ENCODE assay signal across 8 cellular contexts in the genomic region with DNA sequence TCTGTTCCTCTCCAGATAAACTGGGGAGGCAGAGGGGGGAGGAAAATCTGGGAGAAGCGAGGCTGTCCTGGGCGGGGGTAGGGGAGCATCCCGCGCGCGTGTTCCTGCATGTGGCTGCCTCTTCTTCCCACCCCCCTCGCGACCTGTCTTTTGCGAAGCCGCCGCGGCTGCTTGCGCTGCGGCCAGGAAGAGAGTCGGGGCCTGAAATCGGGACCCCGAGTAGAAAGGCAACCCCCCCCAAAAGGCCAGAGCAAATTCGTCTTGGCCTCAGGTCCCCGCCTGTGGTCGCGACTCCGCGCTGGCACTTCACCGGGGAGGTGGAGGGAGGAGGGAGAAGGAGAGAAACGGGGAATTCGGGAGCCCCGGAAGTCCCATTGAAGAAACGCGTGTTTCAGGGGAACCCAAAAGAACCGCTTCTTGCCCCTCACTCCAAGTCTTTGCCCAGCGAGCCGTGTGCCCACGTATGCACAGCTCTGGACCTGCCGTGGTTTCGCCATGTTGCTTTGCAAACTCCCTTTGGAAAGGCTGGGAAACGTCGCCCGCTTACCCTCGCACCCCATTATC. TPM values are rescaled to one million over a fixed set of nuclear protein-coding genes. Genes with fewer than 3 reads are reported as not detected.
DNase-seq lines count a peak whose midpoint lies in the region; ATAC-seq, FAIRE-seq and TF ChIP-seq lines count a peak whose summit lies in the region.

No MANE protein-coding gene starts in this region.

- TF ChIP-seq CTCF in GM06990 (IDR thresholded peaks at IDR 0.05; ENCODE audit: insufficient read depth, low read length, poor library complexity, severe bottlenecking) (no peak), natural killer cell (IDR thresholded peaks at IDR 0.05) (no peak), D721Med (IDR thresholded peaks at IDR 0.05; ENCODE audit: insufficient read depth, missing control alignments) (no peak)

- no peaks in the 10 kb centered on the region for H3K27me3 ChIP-seq in GM06990 (replicated peaks; ENCODE audit: control insufficient read depth, insufficient read depth, low read length)

- peaks cover 34% of the 10 kb centered on the region for H3K4me1 Mint-ChIP-seq in T-helper 17 cell
- H3K4me1 Mint-ChIP-seq in effector memory CD8-positive, alpha-beta T cell (ENCODE audit: low read depth in 2 of 2): peaks cover 45 to 52% of the 10 kb centered on the region in 2 donors
- peaks cover 51 to 60% of the 10 kb centered on the region in 2 donors for H3K4me1 Mint-ChIP-seq in natural killer cell

- no peaks in the 10 kb centered on the region for H3K9me3 Mint-ChIP-seq in effector memory CD8-positive, alpha-beta T cell
- H3K9me3 Mint-ChIP-seq in natural killer cell: no peaks in the 10 kb centered on the region

- peak overlapping the region; percentile 97 for H3K27ac Mint-ChIP-seq in T-helper 17 cell
- peak overlapping the region; percentile 98 to 99 for H3K27ac Mint-ChIP-seq in effector memory CD8-positive, alpha-beta T cell
- H3K27ac Mint-ChIP-seq in natural killer cell: peak overlapping the region; percentile 92 to 98

- no peak for ATAC-seq in T-helper 17 cell
- no peak for ATAC-seq in effector memory CD8-positive, alpha-beta T cell (replicated peaks)
- no peak for ATAC-seq in natural killer cell
- ATAC-seq in GM19455 (IDR thresholded peaks at IDR 0.05; ENCODE audit: unreplicated experiment): no peak
- no peak for ATAC-seq in HG02798 (IDR thresholded peaks at IDR 0.05; ENCODE audit: poor library complexity, unreplicated experiment)

- H3K36me3 Mint-ChIP-seq in T-helper 17 cell (ENCODE audit: low read depth) (peaks cover 7% of the 10 kb centered on the region), natural killer cell (peaks cover 8% of the 10 kb centered on the region)
- H3K36me3 Mint-ChIP-seq in effector memory CD8-positive, alpha-beta T cell (ENCODE audit: insufficient read depth): peaks cover 77% of the 10 kb centered on the region

- H3K27me3 Mint-ChIP-seq in T-helper 17 cell: no peaks in the 10 kb centered on the region
- H3K27me3 Mint-ChIP-seq in effector memory CD8-positive, alpha-beta T cell: no peaks in the 10 kb centered on the region
- H3K27me3 Mint-ChIP-seq in natural killer cell (ENCODE audit: low read depth in 2 of 2): peaks cover 0 to 2% of the 10 kb centered on the region in 2 donors

- intact Hi-C loops in natural killer cell (cut with micrococcal nuclease): loop anchor here (5.0 kb wide), 1 partner anchor 402 kb away; a partner anchor contains a TSS

- no peak for FAIRE-seq in D721Med (lab: Jason Lieb, UNC)

- peak overlapping the region; percentile 94 for H3K4me3 ChIP-seq in GM06990 (replicated peaks; ENCODE audit: low read depth, low read length)

- peaks cover 26% of the 10 kb centered on the region for H3K36me3 ChIP-seq in GM06990 (ENCODE audit: control insufficient read depth, insufficient read depth, low read length)

- H3K9me3 ChIP-seq in T-helper 17 cell (ENCODE audit: control insufficient read depth, low read length, poor library complexity, severe bottlenecking): no peaks in the 10 kb centered on the region

- DNase-seq in GM06990 (ENCODE audit: extremely low read depth, insufficient read length): peak; percentile 50
- DNase-seq in T-helper 17 cell: no peak
- no peak for DNase-seq in effector memory CD8-positive, alpha-beta T cell
- peak; percentile 26 for DNase-seq in natural killer cell
- no peak for DNase-seq in NOMO-1 (lab: John Stamatoyannopoulos, UW; ENCODE audit: unreplicated experiment in 2 of 2)
- DNase-seq in D721Med (ENCODE audit: insufficient read length, low spot score): no peak

- H3K4me3 Mint-ChIP-seq in T-helper 17 cell (peak overlapping the region; percentile 97), natural killer cell (peak overlapping the region; percentile 92)
- peak overlapping the region; percentile 96 to 99 for H3K4me3 Mint-ChIP-seq in effector memory CD8-positive, alpha-beta T cell

RNA-seq across cellular contexts. Expression of a gene that starts 0.9 kb away (rescaled TPM):
- total RNA-seq in T-helper 17 cell: 100 to 1,000 TPM; 197 to 225 TPM
- 100 to 1,000 TPM; 164 to 247 (median 228) TPM for total RNA-seq in natural killer cell

RNA-seq across cellular contexts. Expression of a gene that starts 46.5 kb away (rescaled TPM):
- total RNA-seq in T-helper 17 cell (10 to 100 TPM in 1 of 2 donors, 1 to 10 TPM in 1; 7.8 to 10.7 TPM), natural killer cell (1 to 10 TPM; 6.1 to 7.4 (median 7.3) TPM)

Comparison
In these comparisons a context has a peak if more than half of its experiments do, and no peak if none do; other contexts are left out.
1. DNase-seq: peak in GM06990 (single experiment) and natural killer cell (single experiment); none in T-helper 17 cell (0 of 3), effector memory CD8-positive, alpha-beta T cell (0 of 3), NOMO-1 (0 of 2) and D721Med (single experiment).
2. Peak in every context shown above with its lines, with median percentiles within 50 percentile points of each other: H3K27ac Mint-ChIP-seq and H3K4me3 Mint-ChIP-seq.